In the genomic region with DNA sequence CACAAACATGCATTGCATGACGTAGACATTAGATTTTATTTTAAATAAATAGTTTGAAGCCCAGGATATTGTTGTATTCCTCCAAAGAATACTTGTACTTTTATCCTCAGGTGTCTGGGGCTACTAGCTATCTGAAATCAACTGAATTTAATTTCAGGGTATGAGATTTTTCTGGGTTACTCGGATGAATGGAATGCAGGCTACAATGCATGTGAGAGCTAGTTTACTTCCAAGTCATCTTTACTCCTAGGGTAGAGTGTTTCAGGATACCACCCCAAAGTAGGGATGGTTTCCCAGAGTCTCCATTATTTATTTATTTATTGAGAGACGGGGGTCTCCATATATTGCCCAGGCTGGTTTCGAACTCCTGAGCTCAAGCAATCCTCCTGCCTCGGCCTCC, we compare ENCODE assay signal across 18 cellular contexts.
A peak's percentile ranks its signal among the peaks of the same experiment; 100 is the strongest.
DNase-seq lines count a peak whose midpoint lies in the region; ATAC-seq, FAIRE-seq and TF ChIP-seq lines count a peak whose summit lies in the region.
"Had no signal": no experiment of that assay in that cellular context is flagged by ENCODE, and none has a peak within 500 bp of the region (broad histone marks: within the 10 kb centered on the region; RNA-seq: fewer than 3 reads in every experiment).

No MANE protein-coding gene starts in this region.

- TF ChIP-seq POLR2A in IMR-90 (IDR thresholded peaks at IDR 0.05; ENCODE audit: low read depth, low read length): no peak

- H3K79me1 ChIP-seq in IMR-90 (ENCODE audit: low read depth in 1 of 2, low read length in 2 of 2): no peaks in the 10 kb centered on the region

- no peak overlapping the region; a peak in 1 of 4 replicates for H4K8ac ChIP-seq in IMR-90 (ENCODE audit: low read depth in 2 of 2, low read length in 2 of 2)

- H3K27me3 ChIP-seq in IMR-90 (ENCODE audit: control insufficient read depth, insufficient read depth, low read length) (no peaks in the 10 kb centered on the region), keratinocyte (ENCODE audit: control insufficient read depth, extremely low read depth, insufficient read depth, low read length) (no peaks in the 10 kb centered on the region), endodermal cell (ENCODE audit: control insufficient read depth, insufficient read depth, low read length, poor library complexity, severe bottlenecking) (no peaks in the 10 kb centered on the region)

- no peak overlapping the region for H3K18ac ChIP-seq in IMR-90 (ENCODE audit: low read depth, low read length)

- no peak for TF ChIP-seq RAD21 in IMR-90 (IDR thresholded peaks at IDR 0.05; ENCODE audit: low read length)

- H3K9me1 ChIP-seq in IMR-90 (ENCODE audit: insufficient read depth, low read length) (no peaks in the 10 kb centered on the region; the same call in 1 of the 2 replicates), keratinocyte (ENCODE audit: control insufficient read depth, extremely low read depth, insufficient read depth, low read length) (no peaks in the 10 kb centered on the region)

- no peak overlapping the region for H3K4ac ChIP-seq in IMR-90 (ENCODE audit: low read depth, low read length)

- H3K79me2 ChIP-seq in keratinocyte (ENCODE audit: control insufficient read depth, insufficient read depth, low read length): no peaks in the 10 kb centered on the region

- H4K20me1 ChIP-seq in IMR-90 (ENCODE audit: insufficient read depth, low read length) (no peaks in the 10 kb centered on the region), keratinocyte (ENCODE audit: control insufficient read depth, extremely low read depth, insufficient read depth, low read length) (no peaks in the 10 kb centered on the region)

- peak overlapping the region; percentile 70; the same call in 1 of the 2 replicates for H2BK120ac ChIP-seq in IMR-90 (ENCODE audit: low read depth, low read length)

- H2AFZ ChIP-seq in IMR-90 (replicated peaks; ENCODE audit: low read length, poor library complexity): no peak overlapping the region
- H2AFZ ChIP-seq in keratinocyte (ENCODE audit: control insufficient read depth, low read length): no peak overlapping the region

- no peak overlapping the region for H3K23ac ChIP-seq in IMR-90 (ENCODE audit: low read depth, low read length)

- H3K27ac ChIP-seq in IMR-90 (ENCODE audit: insufficient read depth, low read length): no peak overlapping the region
- no peak overlapping the region for H3K27ac ChIP-seq in keratinocyte (ENCODE audit: control insufficient read depth, insufficient read depth, low read length)
- no peak overlapping the region for H3K27ac ChIP-seq in endodermal cell (ENCODE audit: low read depth, low read length)
- H3K27ac ChIP-seq: C4-2B had no signal

- WGBS in IMR-90 (ENCODE audit: extremely low coverage in 2 of 2, insufficient read length in 1 of 2), 2 experiments: no CpG with 5 or more reads among the region's 5 CpGs
- 100% methylated on average over 2 to 5 of the region's 5 CpGs for WGBS in endodermal cell (ENCODE audit: insufficient coverage in 1 of 2, insufficient read length in 1 of 2), 2 experiments

- ATAC-seq in IMR-90 (ENCODE audit: low read depth): peak; percentile 36; the same call in 1 of the 2 replicates
- ATAC-seq in SK-N-SH treated with all-trans-retinoic acid at 6 μM for 48 hours: peak; percentile 58
- no peak for ATAC-seq in HG02623 (IDR thresholded peaks at IDR 0.05; ENCODE audit: unreplicated experiment)

- CTCF ChIA-PET in IMR-90 (lab: Yijun Ruan, JAX): interaction anchor here (1.1 kb wide), 1 partner anchor 13 kb away, joined by 3 read pairs; no protein-coding TSS in a partner anchor

- no peak overlapping the region for H3K56ac ChIP-seq in IMR-90 (ENCODE audit: extremely low read depth, insufficient read depth, low read length)

- dilution Hi-C loops in IMR-90 (cut with HindIII; ENCODE audit: low sequenced_read_pairs, unreplicated experiment) (no loop called here), keratinocyte (cut with MboI; ENCODE audit: extremely low pct_ligation_motif_present, low sequenced_read_pairs) (no loop called here)

- no peak overlapping the region for H2BK15ac ChIP-seq in IMR-90 (ENCODE audit: low read depth, low read length)

- no TSS peak for BruUV-seq in IMR-90 (replicated peaks; lab: Mats Ljungman, UMichigan)

- H3K4me2 ChIP-seq in IMR-90 (ENCODE audit: low read depth, low read length) (no peak overlapping the region), keratinocyte (ENCODE audit: control insufficient read depth, extremely low read depth, insufficient read depth, low read depth, low read length) (peak overlapping the region; percentile 22)

- H3K4me1 Mint-ChIP-seq in endodermal cell: no peaks in the 10 kb centered on the region

- peak overlapping the region; percentile 10; the same call in 1 of the 2 replicates for H2AK5ac ChIP-seq in IMR-90 (ENCODE audit: low read depth, low read length)

- H3K4me1 ChIP-seq in IMR-90 (ENCODE audit: control insufficient read depth, insufficient read depth, low read length) (peaks cover 4% of the 10 kb centered on the region; the same call in 1 of the 2 replicates), keratinocyte (ENCODE audit: control insufficient read depth, extremely low read depth, insufficient read depth, low read length) (peaks cover 9% of the 10 kb centered on the region), endodermal cell (ENCODE audit: control insufficient read depth, insufficient read depth, low read length) (no peaks in the 10 kb centered on the region)

- no peaks in the 10 kb centered on the region for H3K27me3 Mint-ChIP-seq in endodermal cell (ENCODE audit: insufficient read depth)

- H3K9ac ChIP-seq in IMR-90 (ENCODE audit: low read depth, low read length) (no peak overlapping the region), keratinocyte (ENCODE audit: control insufficient read depth, extremely low read depth, insufficient read depth, low read length) (no peak overlapping the region), endodermal cell (ENCODE audit: extremely low read depth, low read length, poor library complexity, severe bottlenecking) (no peak overlapping the region)

- peak overlapping the region; percentile 54; the same call in 1 of the 2 replicates for H2BK20ac ChIP-seq in IMR-90 (ENCODE audit: low read depth, low read length)

- H3K9me3 ChIP-seq in IMR-90 (ENCODE audit: control insufficient read depth, insufficient read depth, low read length): no peaks in the 10 kb centered on the region
- H3K9me3 ChIP-seq in keratinocyte (ENCODE audit: control insufficient read depth, low read depth, low read length): no peaks in the 10 kb centered on the region
- no peaks in the 10 kb centered on the region for H3K9me3 ChIP-seq in endodermal cell (ENCODE audit: control insufficient read depth, low read length)

- no peak overlapping the region for H4K5ac ChIP-seq in IMR-90 (ENCODE audit: low read depth, low read length)

- H3K14ac ChIP-seq in IMR-90 (replicated peaks; ENCODE audit: low read depth, low read length): no peak overlapping the region

- no peaks in the 10 kb centered on the region for H3K36me3 Mint-ChIP-seq in endodermal cell (ENCODE audit: low read depth)

- FAIRE-seq in keratinocyte (lab: Jason Lieb, UNC): no peak
- FAIRE-seq: A204.1 had no signal

- TF ChIP-seq CTCF in IMR-90 (conservative IDR thresholded peaks at IDR 0.05; ENCODE audit: low read depth, low read length) (no peak), keratinocyte (optimal IDR thresholded peaks at IDR 0.05 in 1 of 3, IDR thresholded peaks at IDR 0.05 in 1 of 3, conservative IDR thresholded peaks at IDR 0.05 in 1 of 3; ENCODE audit: extremely low read depth in 1 of 3, insufficient read depth in 2 of 3, low read length in 3 of 3) (no peak), endodermal cell (conservative IDR thresholded peaks at IDR 0.05) (no peak)

- in situ Hi-C loops in IMR-90 (cut with MboI; ENCODE audit: low sequenced_read_pairs): loop anchor here (10.0 kb wide), 1 partner anchor 228 kb away; no protein-coding TSS in a partner anchor

- H3K4me3 ChIP-seq in IMR-90 (ENCODE audit: insufficient read depth, low read depth, low read length) (no peak overlapping the region), keratinocyte (ENCODE audit: control insufficient read depth in 2 of 3, extremely low read depth in 1 of 3, insufficient read depth in 2 of 3, low read depth in 1 of 3, low read length in 3 of 3) (no peak overlapping the region), endodermal cell (ENCODE audit: low read length) (no peak overlapping the region)

- no peaks in the 10 kb centered on the region for H3K36me3 ChIP-seq in IMR-90 (ENCODE audit: control insufficient read depth, insufficient read depth, low read length)
- no peaks in the 10 kb centered on the region for H3K36me3 ChIP-seq in keratinocyte (ENCODE audit: control insufficient read depth in 2 of 2, extremely low read depth in 1 of 2, insufficient read depth in 2 of 2, low read length in 2 of 2)
- H3K36me3 ChIP-seq in endodermal cell (ENCODE audit: control insufficient read depth, insufficient read depth, low read length): no peaks in the 10 kb centered on the region

- intact Hi-C loops in IMR-90 (cut with micrococcal nuclease): no loop called here

- peaks cover 48% of the 10 kb centered on the region for H3K9me3 Mint-ChIP-seq in endodermal cell

- H3K27ac Mint-ChIP-seq in endodermal cell: no peak overlapping the region

- no peak overlapping the region for H2BK5ac ChIP-seq in IMR-90 (ENCODE audit: low read depth, low read length, poor library complexity, severe bottlenecking)

- POLR2A ChIA-PET in IMR-90 (lab: Charles Lee; ENCODE audit: unreplicated experiment): no interaction called here

- H3K4me3 Mint-ChIP-seq in endodermal cell: no peak overlapping the region

- no peak overlapping the region for H2AK9ac ChIP-seq in IMR-90 (replicated peaks; ENCODE audit: low read depth, low read length, poor library complexity)

- no peak overlapping the region for H4K91ac ChIP-seq in IMR-90 (ENCODE audit: insufficient read depth, low read depth, low read length)

- DNase-seq in EH (ENCODE audit: low read depth) (peak; percentile 57), IMR-90 (peak; percentile 40), keratinocyte (ENCODE audit: low read depth, low spot score) (no peak), endodermal cell (no peak), DMS 273 (lab: John Stamatoyannopoulos, UW; ENCODE audit: unreplicated experiment) (no peak)
- no peak for DNase-seq in activated naive CD4-positive, alpha-beta T cell treated with anti-CD3 and anti-CD28 coated beads, Interleukin-2, amount 50 U/mL, for 16 hours
- DNase-seq: COR-L47, DMS153, MM.1S, NCI-H187, NCI-H446 treated with DMSO at 0.1 percent for 48 hours, NCI-H748 treated with DMSO at 0.1 percent for 48 hours, OCI-M1, T-helper 1 cell had no signal

TF ChIP-seq in IMR-90, 13 proteins besides CTCF, POLR2A, EP300 and RAD21 (continues in another document):
- no peak for TF ChIP-seq RFX5 (IDR thresholded peaks at IDR 0.05; ENCODE audit: low read depth, low read length)
- no peak for TF ChIP-seq MXI1 (IDR thresholded peaks at IDR 0.05; ENCODE audit: borderline replicate concordance, low read depth, low read length)
- no peak for TF ChIP-seq SMC3 (IDR thresholded peaks at IDR 0.05; ENCODE audit: low read depth, low read length)
- no peak for TF ChIP-seq CEBPB (IDR thresholded peaks at IDR 0.05; ENCODE audit: low read depth, low read length)

TF ChIP-seq in SK-N-SH treated with all-trans-retinoic acid at 6 μM for 48 hours, 23 proteins besides CTCF, POLR2A, EP300 and RAD21 (continues in another document):
- no peak for TF ChIP-seq SNAI2 (CRISPR knock-in tag; IDR thresholded peaks at IDR 0.05)
- TF ChIP-seq ZFP30 (CRISPR knock-in tag; IDR thresholded peaks at IDR 0.05): no peak

Comparison
In these comparisons a context has a peak if more than half of its experiments do, and no peak if none do; other contexts are left out.
1. DNase-seq: peak in EH (single experiment) and IMR-90 (single experiment); none in keratinocyte (single experiment), endodermal cell (single experiment), DMS 273 (single experiment) and activated naive CD4-positive, alpha-beta T cell treated with anti-CD3 and anti-CD28 coated beads, Interleukin-2, amount 50 U/mL, for 16 hours (single experiment).